In genomic region chr17:54971147-54971546, GRCh38 we compare ENCODE assay signal across 19 cellular contexts.
"Had no signal": no experiment of that assay in that cellular context is flagged by ENCODE, and none has a peak within 500 bp of the region (broad histone marks: within the 10 kb centered on the region; RNA-seq: fewer than 3 reads in every experiment).

No MANE protein-coding gene starts in this region.

- H3K27ac ChIP-seq: ascending aorta, colonic mucosa, lower lobe of right lung had no signal

- DNase-seq: activated CD4-positive, CD25-positive, alpha-beta regulatory T cell treated with anti-CD3 and anti-CD28 coated beads, Interleukin-2, amount 50 U/mL, for 72 hours; activated CD8-positive, alpha-beta memory T cell treated with anti-CD3 and anti-CD28 coated beads for 24 hours; activated CD8-positive, alpha-beta memory T cell treated with anti-CD3 and anti-CD28 coated beads, Interleukin-2, amount 50 U/mL, for 48 hours; activated effector memory CD4-positive, alpha-beta T cell treated with Interleukin-2 at 50 U/mL for 16 hours; activated naive CD4-positive, alpha-beta T cell treated with anti-CD3 and anti-CD28 coated beads, Interleukin-2, amount 50 U/mL, for 16 hours; activated T-cell treated with anti-CD3 and anti-CD28 coated beads, Interleukin-2, amount 50 U/mL, for 48 hours; colonic mucosa; left colon; lower lobe of right lung; natural killer cell; nucleus accumbens; stimulated activated CD4-positive, alpha-beta T cell treated with anti-CD3 and anti-CD28 coated beads, Interleukin-2, amount 100 ng/mL, for 24 hours; stimulated activated naive CD8-positive, alpha-beta T cell treated with anti-CD3 and anti-CD28 coated beads, Interleukin-15, Interleukin-2, amounts not matched to agents 100 U/mL and 50 U/mL, for 24 hours; substantia nigra; T1000; tibial artery had no signal

- H3K4me3 ChIP-seq: ascending aorta, colonic mucosa, gastroesophageal sphincter, lower lobe of right lung, tibial artery had no signal

- H3K9me3 Mint-ChIP-seq: central memory CD8-positive, alpha-beta T cell; natural killer cell had no signal

- H3K27me3 ChIP-seq: ascending aorta, colonic mucosa, gastroesophageal sphincter, tibial artery had no signal

- H3K36me3 ChIP-seq: ascending aorta, colonic mucosa, gastroesophageal sphincter, lower lobe of right lung, tibial artery had no signal

- H3K9me3 ChIP-seq: ascending aorta, colonic mucosa, gastroesophageal sphincter, lower lobe of right lung, tibial artery had no signal

- H3K4me3 Mint-ChIP-seq: central memory CD8-positive, alpha-beta T cell had no signal

- H3K36me3 Mint-ChIP-seq: natural killer cell had no signal

- H3K27me3 Mint-ChIP-seq: central memory CD8-positive, alpha-beta T cell had no signal

- ATAC-seq: gastroesophageal sphincter; left colon; lower lobe of right lung; natural killer cell; stimulated activated naive CD8-positive, alpha-beta T cell treated with anti-CD3 and anti-CD28 coated beads, Interleukin-15, Interleukin-2, amounts not matched to agents 100 U/mL and 50 U/mL, for 24 hours had no signal

- H3K4me1 Mint-ChIP-seq: natural killer cell had no signal
